In the genomic region with DNA sequence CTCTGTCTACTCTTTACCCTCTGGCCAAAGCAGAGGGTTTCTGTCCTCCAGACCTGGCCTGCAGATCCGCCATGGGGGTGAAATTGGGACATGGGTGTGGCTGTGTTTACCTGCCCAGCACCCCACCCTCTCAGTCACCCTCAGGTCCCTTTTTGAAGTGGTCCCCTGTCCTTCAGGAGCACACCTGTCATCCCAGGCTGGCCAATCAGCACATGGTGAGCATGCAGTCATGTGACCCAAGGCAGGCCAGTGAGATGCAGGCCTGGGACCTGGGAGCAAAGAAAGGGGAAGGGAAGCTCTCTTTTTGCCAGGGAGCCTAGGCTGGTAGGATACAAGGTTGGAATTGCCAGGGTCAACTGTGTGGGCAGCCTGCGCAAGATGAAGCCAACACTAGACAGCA, we compare ENCODE assay signal across 15 cellular contexts. TPM values are rescaled to one million over a fixed set of nuclear protein-coding genes. Genes with fewer than 3 reads are reported as not detected.
DNase-seq lines count a peak whose midpoint lies in the region; ATAC-seq, FAIRE-seq and TF ChIP-seq lines count a peak whose summit lies in the region.
"Had no signal": no experiment of that assay in that cellular context is flagged by ENCODE, and none has a peak within 500 bp of the region (broad histone marks: within the 10 kb centered on the region; RNA-seq: fewer than 3 reads in every experiment).

No MANE protein-coding gene starts in this region.

- no peaks in the 10 kb centered on the region for H3K27me3 Mint-ChIP-seq in activated naive CD4-positive, alpha-beta T cell treated with anti-CD3 and anti-CD28 coated beads for 36 hours (ENCODE audit: low read depth)
- H3K27me3 Mint-ChIP-seq in stimulated activated naive CD8-positive, alpha-beta T cell treated with anti-CD3 and anti-CD28 coated beads, Interleukin-15, amount 100 ng/mL, for 72 hours: no peaks in the 10 kb centered on the region

- TF ChIP-seq CTCF in K562 (IDR thresholded peaks at IDR 0.05 in 2 of 3, conservative IDR thresholded peaks at IDR 0.05 in 1 of 3; ENCODE audit: insufficient read depth in 2 of 3, low read depth in 1 of 3, low read length in 3 of 3): no peak

- BruUV-seq in K562 (replicated peaks; lab: Mats Ljungman, UMichigan): no TSS peak

- TF ChIP-seq EP300 in K562 (IDR thresholded peaks at IDR 0.05; ENCODE audit: low read length): no peak

- 44% methylated on average over 2 of the region's 2 CpGs for WGBS in K562 (ENCODE audit: insufficient coverage, low coverage, missing lambda C conversion rate)

- H3K9me3 ChIP-seq in KOPT-K1 (ENCODE audit: insufficient read depth, low read length, poor library complexity, severe bottlenecking): no peaks in the 10 kb centered on the region
- H3K9me3 ChIP-seq in K562 (replicated peaks; ENCODE audit: control insufficient read depth, insufficient read depth, low read depth, low read length): no peaks in the 10 kb centered on the region
- H3K9me3 ChIP-seq: HAP-1, SJSA1 had no signal

- H3K27ac ChIP-seq in KOPT-K1 (ENCODE audit: low read depth, low read length, poor library complexity, severe bottlenecking) (peak overlapping the region; percentile 44), K562 (ENCODE audit: extremely low read depth, low read depth, low read length) (no peak overlapping the region)
- H3K27ac ChIP-seq: SJSA1 had no signal

- in situ Hi-C loops in K562 (cut with MboI): no loop called here

- no peak overlapping the region for H3K4me2 ChIP-seq in K562 (ENCODE audit: insufficient read depth, low read length)

- peak overlapping the region; percentile 1 to 4 for H3K27ac Mint-ChIP-seq in activated naive CD4-positive, alpha-beta T cell treated with anti-CD3 and anti-CD28 coated beads, Interleukin-2, amount 50 U/mL, for 72 hours
- H3K27ac Mint-ChIP-seq in activated naive CD4-positive, alpha-beta T cell treated with anti-CD3 and anti-CD28 coated beads for 36 hours: no peak overlapping the region
- peak overlapping the region; percentile 54 to 81 for H3K27ac Mint-ChIP-seq in stimulated activated naive CD8-positive, alpha-beta T cell treated with anti-CD3 and anti-CD28 coated beads, Interleukin-15, amount 100 ng/mL, for 72 hours

- peaks cover 3 to 7% of the 10 kb centered on the region in 2 donors for H3K9me3 Mint-ChIP-seq in activated naive CD4-positive, alpha-beta T cell treated with anti-CD3 and anti-CD28 coated beads, Interleukin-2, amount 50 U/mL, for 72 hours
- no peaks in the 10 kb centered on the region for H3K9me3 Mint-ChIP-seq in activated naive CD4-positive, alpha-beta T cell treated with anti-CD3 and anti-CD28 coated beads for 36 hours
- no peaks in the 10 kb centered on the region for H3K9me3 Mint-ChIP-seq in stimulated activated naive CD8-positive, alpha-beta T cell treated with anti-CD3 and anti-CD28 coated beads, Interleukin-15, amount 100 ng/mL, for 72 hours

- POLR2A ChIA-PET in K562 (lab: Yijun Ruan, JAX): interaction anchor here (0.6 kb wide), 1 partner anchor 129 kb away, joined by 4 read pairs; no protein-coding TSS in a partner anchor

- no peaks in the 10 kb centered on the region for H3K27me3 ChIP-seq in K562 (ENCODE audit: control insufficient read depth in 2 of 2, insufficient read depth in 2 of 2, low read length in 2 of 2)
- H3K27me3 ChIP-seq: SJSA1 had no signal

- 0 out of 2 replicates have a peak, but pooled peaks cover 4% of the 10 kb centered on the region for H4K20me1 ChIP-seq in K562 (replicated peaks; ENCODE audit: control insufficient read depth, insufficient read depth, low read length)

- peak overlapping the region; percentile 12 for H2AFZ ChIP-seq in K562 (ENCODE audit: low read depth, low read length)

- no peak for DNase-seq in activated naive CD4-positive, alpha-beta T cell treated with anti-CD3 and anti-CD28 coated beads, Interleukin-2, amount 50 U/mL, for 72 hours (ENCODE audit: low spot score in 2 of 2)
- no peak for DNase-seq in activated naive CD4-positive, alpha-beta T cell treated with anti-CD3 and anti-CD28 coated beads for 36 hours
- DNase-seq in K562 (ENCODE audit: extremely low read depth in 1 of 4, low spot score in 3 of 4): no peak
- no peak for DNase-seq in stimulated activated naive CD8-positive, alpha-beta T cell treated with anti-CD3 and anti-CD28 coated beads, Interleukin-15, amount 100 ng/mL, for 72 hours
- no peak for DNase-seq in COLO829 (ENCODE audit: low spot score)
- DNase-seq in OCI-M1 (lab: John Stamatoyannopoulos, UW): no peak
- DNase-seq: DMS153, NCI-H1417, NCI-H2029, NCI-H2171 treated with DMSO at 0.1 percent for 48 hours had no signal

- no peak overlapping the region for H3K4me3 ChIP-seq in K562
- H3K4me3 ChIP-seq: HAP-1, SJSA1 had no signal

- H3K36me3 ChIP-seq in KOPT-K1 (ENCODE audit: insufficient read depth, low read length) (no peaks in the 10 kb centered on the region), K562 (ENCODE audit: control insufficient read depth, insufficient read depth, low read length) (no peaks in the 10 kb centered on the region)
- H3K36me3 ChIP-seq: HAP-1, SJSA1 had no signal

- H3K4me1 Mint-ChIP-seq in activated naive CD4-positive, alpha-beta T cell treated with anti-CD3 and anti-CD28 coated beads for 36 hours (ENCODE audit: low read depth): peaks cover 30% of the 10 kb centered on the region
- peaks cover 50% of the 10 kb centered on the region for H3K4me1 Mint-ChIP-seq in stimulated activated naive CD8-positive, alpha-beta T cell treated with anti-CD3 and anti-CD28 coated beads, Interleukin-15, amount 100 ng/mL, for 72 hours

- no peak for TF ChIP-seq RAD21 in K562 (CRISPR knock-in tag; conservative IDR thresholded peaks at IDR 0.05 in 1 of 2, IDR thresholded peaks at IDR 0.05 in 1 of 2)

- peak overlapping the region in 1 of 2 experiments; percentile 20; a peak in 1 of 4 replicates for H3K9ac ChIP-seq in K562 (ENCODE audit: insufficient read depth in 1 of 2, low read depth in 2 of 2, low read length in 2 of 2)

- no peaks in the 10 kb centered on the region for H3K79me2 ChIP-seq in K562 (ENCODE audit: control insufficient read depth, insufficient read depth, low read length)

- no peaks in the 10 kb centered on the region for H3K9me1 ChIP-seq in K562 (ENCODE audit: control insufficient read depth, insufficient read depth, low read length)

- H3K36me3 Mint-ChIP-seq in activated naive CD4-positive, alpha-beta T cell treated with anti-CD3 and anti-CD28 coated beads, Interleukin-2, amount 50 U/mL, for 72 hours: peaks cover 0 to 10% of the 10 kb centered on the region in 2 donors
- H3K36me3 Mint-ChIP-seq in activated naive CD4-positive, alpha-beta T cell treated with anti-CD3 and anti-CD28 coated beads for 36 hours (ENCODE audit: low read depth): no peaks in the 10 kb centered on the region

- no peak for ATAC-seq in activated naive CD4-positive, alpha-beta T cell treated with anti-CD3 and anti-CD28 coated beads, Interleukin-2, amount 50 U/mL, for 72 hours
- no peak for ATAC-seq in K562
- ATAC-seq in stimulated activated naive CD8-positive, alpha-beta T cell treated with anti-CD3 and anti-CD28 coated beads, Interleukin-15, amount 100 ng/mL, for 72 hours: no peak
- ATAC-seq: HepG2 had no signal

- peaks cover 12 to 26% of the 10 kb centered on the region in 2 experiments for H3K4me1 ChIP-seq in K562 (replicated peaks in 1 of 2; ENCODE audit: control insufficient read depth in 2 of 2, insufficient read depth in 2 of 2, low read length in 2 of 2)

- intact Hi-C loops in activated naive CD4-positive, alpha-beta T cell treated with anti-CD3 and anti-CD28 coated beads for 36 hours (cut with micrococcal nuclease): no loop called here
- intact Hi-C loops in K562 (cut with micrococcal nuclease): no loop called here

- no peak for TF ChIP-seq POLR2A in K562 (conservative IDR thresholded peaks at IDR 0.05)

- no peak for FAIRE-seq in K562 (lab: Jason Lieb, UNC)
- FAIRE-seq: GM18507, HepG2 had no signal

- CTCF ChIA-PET in activated naive CD4-positive, alpha-beta T cell treated with anti-CD3 and anti-CD28 coated beads for 36 hours (lab: Charles Lee): interaction anchor here (0.6 kb wide), 1 partner anchor 109 kb away, joined by 3 read pairs; no protein-coding TSS in a partner anchor
- CTCF ChIA-PET in K562 (lab: Yijun Ruan, JAX; ENCODE audit: low intra/inter-chr PET ratio): no interaction called here

- no peak overlapping the region for H3K4me3 Mint-ChIP-seq in activated naive CD4-positive, alpha-beta T cell treated with anti-CD3 and anti-CD28 coated beads for 36 hours
- no peak overlapping the region for H3K4me3 Mint-ChIP-seq in stimulated activated naive CD8-positive, alpha-beta T cell treated with anti-CD3 and anti-CD28 coated beads, Interleukin-15, amount 100 ng/mL, for 72 hours

TF ChIP-seq in K562, 482 proteins besides CTCF, POLR2A, EP300 and RAD21 (continues in another document):
- TF ChIP-seq TOE1 (IDR thresholded peaks at IDR 0.05; ENCODE audit: borderline replicate concordance) (0 out of 2 replicates have a peak, but pooled peaks have one; percentile 33), TOE1 (CRISPR knock-in tag; IDR thresholded peaks at IDR 0.05; ENCODE audit: borderline replicate concordance, low read depth) (no peak), ZBTB7A (IDR thresholded peaks at IDR 0.05; ENCODE audit: borderline replicate concordance, control insufficient read depth, low read depth, low read length) (no peak)

RNA-seq across cellular contexts. Expression of a gene that starts 28.3 kb away (rescaled TPM):
- total RNA-seq in activated naive CD4-positive, alpha-beta T cell treated with anti-CD3 and anti-CD28 coated beads, Interleukin-2, amount 50 U/mL, for 72 hours: 1 to 10 TPM; 3.6 to 5.7 TPM
- 1 to 10 TPM; 1.1 to 1.6 TPM for total RNA-seq in activated naive CD4-positive, alpha-beta T cell treated with anti-CD3 and anti-CD28 coated beads for 36 hours
- total RNA-seq in K562 (2011; cell fraction: chromatin; rRNA removed; ENCODE audit: low replicate concordance): 0.25 and 1.5 TPM in 2 replicates
- total RNA-seq in K562 (2011; cell fraction: nucleolus; rRNA removed): 2.9 and 4.7 TPM in 2 replicates
- total RNA-seq in K562 (2011; cell fraction: nucleoplasm; rRNA removed): 1.9 and 2.3 TPM in 2 replicates
- total RNA-seq in K562 (2014; rRNA removed) (11.9 and 13.6 TPM in 2 replicates), K562 (2014; rRNA removed; fragmentation: Illumina TruSeq; extraction: Trizol) (0.19 and 0.22 TPM in 2 replicates), K562 (2015; rRNA removed; fragmentation: Illumina TruSeq; extraction: Trizol) (0.76 and 1.3 TPM in 2 replicates), K562 (2021) (4.9 and 5.7 TPM in 2 replicates)
- polyA plus RNA-seq in K562 (2011; rRNA removed) (0.52 and 1.6 TPM in 2 replicates), K562 (2014; fragmentation: Illumina TruSeq; extraction: Trizol) (0.25 and 0.29 TPM in 2 replicates), K562 (2014; fragmentation: Nextera tagmentation; extraction: Ambion mirVana) (under 1 TPM; 0.14 to 0.18 TPM), K562 (2014; rRNA removed) (4.0 and 4.7 TPM in 2 replicates)
- polyA plus RNA-seq in K562 (2011; cell fraction: cytosol; rRNA removed): 2.4 and 5.6 TPM in 2 replicates
- polyA plus RNA-seq in K562 (2011; cell fraction: nucleus; rRNA removed): 4.3 and 4.5 TPM in 2 replicates
- polyA plus RNA-seq in K562 (2012): 1.6 and 2.5 TPM in 2 replicates
- 0.32 and 0.48 TPM in 2 replicates for polyA minus RNA-seq in K562 (2011; rRNA and poly(A)+ RNA removed)
- polyA minus RNA-seq in K562 (2011; cell fraction: cytosol; rRNA and poly(A)+ RNA removed): 1.7 and 3.7 TPM in 2 replicates
- polyA minus RNA-seq in K562 (2011; cell fraction: nucleus; rRNA and poly(A)+ RNA removed): 3.2 and 4.7 TPM in 2 replicates
